In the genomic region with DNA sequence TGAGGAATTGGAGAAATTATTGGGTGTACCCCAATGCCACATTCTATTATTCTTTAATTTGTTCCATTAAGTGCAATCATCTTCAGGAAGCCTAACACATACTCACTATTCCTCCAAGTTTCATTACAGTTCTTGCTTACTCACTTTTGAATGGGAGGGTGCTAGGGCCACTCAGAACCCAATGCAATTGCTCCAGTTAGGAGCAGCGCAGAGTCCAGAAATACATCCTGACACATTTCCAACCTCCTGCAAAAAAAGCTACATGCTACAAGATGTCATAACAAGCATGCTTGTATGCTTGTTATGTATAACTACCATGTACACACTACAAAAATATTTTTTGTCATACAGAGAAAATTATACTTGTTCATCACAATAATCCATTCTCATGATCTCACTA, we compare ENCODE assay signal across 21 cellular contexts. TPM values are rescaled to one million over a fixed set of nuclear protein-coding genes. Genes with fewer than 3 reads are reported as not detected.
A peak's percentile ranks its signal among the peaks of the same experiment; 100 is the strongest.
DNase-seq lines count a peak whose midpoint lies in the region; ATAC-seq and TF ChIP-seq lines count a peak whose summit lies in the region.
"Had no signal": no experiment of that assay in that cellular context is flagged by ENCODE, and none has a peak within 500 bp of the region (broad histone marks: within the 10 kb centered on the region; RNA-seq: fewer than 3 reads in every experiment).

No MANE protein-coding gene starts in this region.

- TF ChIP-seq CTCF in right atrium auricular region (IDR thresholded peaks at IDR 0.05) (no peak), heart right ventricle (IDR thresholded peaks at IDR 0.05) (no peak)

- no peak overlapping the region for H3K14ac ChIP-seq in mesenchymal stem cell (ENCODE audit: low read length in 2 of 2)

- no peak overlapping the region for H2BK5ac ChIP-seq in mesenchymal stem cell (ENCODE audit: low read depth, low read length, poor library complexity, severe bottlenecking)

- ATAC-seq in Right ventricle myocardium inferior (peak; percentile 38), heart right ventricle (peak in 5 of 8 donors; percentile 34 to 65 (median 46)), right cardiac atrium (peak in 1 of 2 donors; percentile 41)
- ATAC-seq: GM12878 had no signal

- H3K27me3 ChIP-seq in right atrium auricular region = no peaks in the 10 kb centered on the region
- H3K27me3 ChIP-seq in heart right ventricle = no peaks in the 10 kb centered on the region
- no peaks in the 10 kb centered on the region for H3K27me3 ChIP-seq in right cardiac atrium (ENCODE audit: control insufficient read depth, insufficient read depth)
- no peaks in the 10 kb centered on the region for H3K27me3 ChIP-seq in subcutaneous abdominal adipose tissue (ENCODE audit: control insufficient read depth in 5 of 5, insufficient read depth in 4 of 5, low read length in 5 of 5)
- H3K27me3 ChIP-seq in mesenchymal stem cell (ENCODE audit: control insufficient read depth in 1 of 2, insufficient read depth in 1 of 2, low read length in 2 of 2) = no peaks in the 10 kb centered on the region
- H3K27me3 ChIP-seq: BE2C; BLaER1 treated with 17β-estradiol and CSF1 and Interleukin-3, amounts not matched to agents 10 nM and 100 nM had no signal

- DNase-seq in Right ventricle myocardium inferior (ENCODE audit: missing footprints) (no peak), right atrium auricular region (ENCODE audit: low spot score) (no peak), heart right ventricle (no peak), right cardiac atrium (no peak), hypothalamus (lab: John Stamatoyannopoulos, UW) (no peak), mesenchymal stem cell (no peak)
- DNase-seq: BE2C; CD4-positive, alpha-beta T cell; CD8-positive, alpha-beta memory T cell; DMS 273 treated with DMSO at 0.1 percent for 48 hours; DMS79; EL; GDM1; GOT3; HFFc6 had no signal

- no peak overlapping the region for H3K4me2 ChIP-seq in mesenchymal stem cell (ENCODE audit: low read length, poor library complexity, severe bottlenecking)
- H3K4me2 ChIP-seq: BLaER1 treated with 17β-estradiol and CSF1 and Interleukin-3, amounts not matched to agents 10 nM and 100 nM had no signal

- no peak overlapping the region for H2BK120ac ChIP-seq in mesenchymal stem cell (ENCODE audit: low read depth, low read length)

- H3K27ac ChIP-seq in right atrium auricular region (no peak overlapping the region), heart right ventricle (peak overlapping the region in 2 of 10 donors; percentile 8 to 45), right cardiac atrium (ENCODE audit: low read length) (peak overlapping the region; percentile 37), subcutaneous abdominal adipose tissue (ENCODE audit: low read depth, low read length) (peak overlapping the region; percentile 18), mesenchymal stem cell (ENCODE audit: low read length, poor library complexity, severe bottlenecking) (no peak overlapping the region)
- H3K27ac ChIP-seq: 22Rv1; BLaER1 treated with 17β-estradiol and CSF1 and Interleukin-3, amounts not matched to agents 10 nM and 100 nM had no signal

- H3K36me3 ChIP-seq in right atrium auricular region (no peaks in the 10 kb centered on the region), heart right ventricle (peaks cover 0 to 3% (median 0%) of the 10 kb centered on the region in 9 donors), subcutaneous abdominal adipose tissue (ENCODE audit: control insufficient read depth in 5 of 5, insufficient read depth in 5 of 5, low read length in 5 of 5) (no peaks in the 10 kb centered on the region), mesenchymal stem cell (ENCODE audit: control insufficient read depth in 1 of 2, insufficient read depth in 2 of 2, low read depth in 1 of 2, low read length in 2 of 2) (no peaks in the 10 kb centered on the region)
- H3K36me3 ChIP-seq: BE2C; BLaER1 treated with 17β-estradiol and CSF1 and Interleukin-3, amounts not matched to agents 10 nM and 100 nM; HAP-1 had no signal

- H3K4me3 ChIP-seq in right atrium auricular region (no peak overlapping the region), heart right ventricle (no peak overlapping the region), right cardiac atrium (ENCODE audit: low read length) (no peak overlapping the region), subcutaneous abdominal adipose tissue (ENCODE audit: low read depth in 1 of 5, low read length in 5 of 5) (no peak overlapping the region), mesenchymal stem cell (ENCODE audit: insufficient read depth in 1 of 2, low read depth in 1 of 2, low read length in 2 of 2) (no peak overlapping the region)
- H3K4me3 ChIP-seq: BLaER1 treated with 17β-estradiol and CSF1 and Interleukin-3, amounts not matched to agents 10 nM and 100 nM; GM12878; HAP-1 had no signal

- no peak overlapping the region for H3K18ac ChIP-seq in mesenchymal stem cell (ENCODE audit: low read depth in 1 of 2, low read length in 2 of 2)

- H3K9ac ChIP-seq in subcutaneous abdominal adipose tissue (ENCODE audit: low read length in 5 of 5) (no peak overlapping the region), mesenchymal stem cell (ENCODE audit: low read length) (no peak overlapping the region)
- H3K9ac ChIP-seq: BLaER1 treated with 17β-estradiol and CSF1 and Interleukin-3, amounts not matched to agents 10 nM and 100 nM had no signal

- H2AFZ ChIP-seq in mesenchymal stem cell (ENCODE audit: low read depth, low read length) = no peak overlapping the region

- 59 to 64% methylated on average over 1 of the region's 1 CpG for WGBS in heart right ventricle, 2 donors
- WGBS in right cardiac atrium = 63% methylated on average over 1 of the region's 1 CpG
- WGBS in mesenchymal stem cell = no CpG with 5 or more reads among the region's 1 CpG

- H3K4me1 ChIP-seq in right atrium auricular region (peaks cover 0 to 47% of the 10 kb centered on the region in 2 donors), heart right ventricle (peaks cover 8 to 88% (median 56%) of the 10 kb centered on the region in 9 donors), right cardiac atrium (ENCODE audit: control insufficient read depth, insufficient read depth, low read length) (peaks cover 9% of the 10 kb centered on the region), subcutaneous abdominal adipose tissue (ENCODE audit: control insufficient read depth in 5 of 5, insufficient read depth in 5 of 5, low read length in 5 of 5) (peaks cover 2 to 27% (median 10%) of the 10 kb centered on the region in 5 donors), mesenchymal stem cell (ENCODE audit: control insufficient read depth, insufficient read depth, low read depth, low read length) (no peaks in the 10 kb centered on the region)
- H3K4me1 ChIP-seq: BLaER1 treated with 17β-estradiol and CSF1 and Interleukin-3, amounts not matched to agents 10 nM and 100 nM had no signal

- intact Hi-C loops in Right ventricle myocardium inferior (cut with DNase I) (no loop called here), heart right ventricle (cut with DNase I) (no loop called here), right cardiac atrium (cut with DNase I) (no loop called here)

- no peak overlapping the region for H4K8ac ChIP-seq in mesenchymal stem cell (ENCODE audit: low read length)

- no peak overlapping the region for H2BK12ac ChIP-seq in mesenchymal stem cell (ENCODE audit: low read length in 2 of 2)

- H2AK5ac ChIP-seq in mesenchymal stem cell (ENCODE audit: low read length, severe bottlenecking) = no peak overlapping the region

- no peaks in the 10 kb centered on the region for H3K9me3 ChIP-seq in right atrium auricular region
- H3K9me3 ChIP-seq in heart right ventricle = no peaks in the 10 kb centered on the region
- no peaks in the 10 kb centered on the region for H3K9me3 ChIP-seq in right cardiac atrium (ENCODE audit: control insufficient read depth, low read length)
- no peaks in the 10 kb centered on the region for H3K9me3 ChIP-seq in subcutaneous abdominal adipose tissue (ENCODE audit: control insufficient read depth in 5 of 5, low read length in 5 of 5)
- no peaks in the 10 kb centered on the region for H3K9me3 ChIP-seq in mesenchymal stem cell (ENCODE audit: control insufficient read depth, low read length)
- H3K9me3 ChIP-seq: BE2C; BLaER1 treated with 17β-estradiol and CSF1 and Interleukin-3, amounts not matched to agents 10 nM and 100 nM; HAP-1 had no signal

- H3K4ac ChIP-seq in mesenchymal stem cell (ENCODE audit: low read depth in 1 of 2, low read length in 2 of 2) = no peak overlapping the region

- no peak overlapping the region for H2BK15ac ChIP-seq in mesenchymal stem cell (ENCODE audit: low read depth, poor library complexity, severe bottlenecking)

- H3K23ac ChIP-seq in mesenchymal stem cell (ENCODE audit: low read length in 2 of 2) = no peak overlapping the region

- no peak overlapping the region for H4K91ac ChIP-seq in mesenchymal stem cell (ENCODE audit: low read length)

- peaks cover 14% of the 10 kb centered on the region for H3K79me1 ChIP-seq in mesenchymal stem cell (replicated peaks; ENCODE audit: low read length, poor library complexity, severe bottlenecking)

RNA-seq across cellular contexts. Expression of gene NFIB, which starts 27.8 kb away (rescaled TPM):
- total RNA-seq in Right ventricle myocardium inferior (116 TPM), right atrium auricular region (10 to 100 TPM; 74.4 to 80.1 TPM), heart right ventricle (100 to 1,000 TPM in 9 of 10 donors, 10 to 100 TPM in 1; 96.8 to 145 (median 126) TPM), right cardiac atrium (100 to 1,000 TPM; 125 to 143 (median 134) TPM)
- polyA plus RNA-seq in heart right ventricle (10 to 100 TPM; 16.7 to 37.2 TPM), right cardiac atrium (22.5 TPM)
- polyA plus RNA-seq in mesenchymal stem cell (2013, experiment 1 of 2) = 1.2 TPM
- polyA plus RNA-seq in mesenchymal stem cell (2013, experiment 2 of 2) = 0.78 TPM
- total RNA-seq: CD4-positive, alpha-beta T cell; CD8-positive, alpha-beta memory T cell had no signal
- polyA plus RNA-seq: CD14-positive monocyte; CD8-positive, alpha-beta memory T cell had no signal

Comparison
In these comparisons a context has a peak if more than half of its experiments do, and no peak if none do; other contexts are left out.
1. H3K27ac ChIP-seq: peak in right cardiac atrium (single experiment) and subcutaneous abdominal adipose tissue (single experiment); none in right atrium auricular region (0 of 2) and mesenchymal stem cell (single experiment).